In genomic region chr12:98344630-98345029, GRCh38 we compare ENCODE assay signal across 20 cellular contexts.
DNase-seq lines count a peak whose midpoint lies in the region; ATAC-seq, FAIRE-seq and TF ChIP-seq lines count a peak whose summit lies in the region.
"Had no signal": no experiment of that assay in that cellular context is flagged by ENCODE, and none has a peak within 500 bp of the region (broad histone marks: within the 10 kb centered on the region; RNA-seq: fewer than 3 reads in every experiment).

No MANE protein-coding gene starts in this region.

- intact Hi-C loops in esophagus muscularis mucosa (cut with DNase I): no loop called here

- peaks cover 0 to 3% (median 2%) of the 10 kb centered on the region in 3 experiments; a peak in 3 of 7 replicates for H3K36me3 Mint-ChIP-seq in H9 (ENCODE audit: insufficient read depth in 1 of 3, low read depth in 3 of 3)
- H3K36me3 Mint-ChIP-seq: CD4-positive, CD25-positive, alpha-beta regulatory T cell had no signal

- H4K5ac ChIP-seq in H9 (ENCODE audit: insufficient read length, low read depth, low read length): no peak overlapping the region

- H3K18ac ChIP-seq in H9 (ENCODE audit: insufficient read length, low read depth, low read length) (no peak overlapping the region), trophoblast cell (ENCODE audit: low read length) (no peak overlapping the region)

- H3K4me3 ChIP-seq in esophagus muscularis mucosa (no peak overlapping the region), trophoblast cell (ENCODE audit: low read depth, low read length) (no peak overlapping the region)
- H3K4me3 ChIP-seq: BLaER1, GM23248, SK-N-MC had no signal

- H3K14ac ChIP-seq in H9 (ENCODE audit: insufficient read depth, low read length) (no peak overlapping the region), trophoblast cell (ENCODE audit: low read length) (no peak overlapping the region)

- no peaks in the 10 kb centered on the region for H4K20me1 ChIP-seq in H9 (ENCODE audit: control insufficient read depth, insufficient read depth, insufficient read length)
- H4K20me1 ChIP-seq: BLaER1 had no signal

- H3K79me1 ChIP-seq in H9 (ENCODE audit: insufficient read depth, low read depth, low read length, poor library complexity, severe bottlenecking) (no peaks in the 10 kb centered on the region), trophoblast cell (ENCODE audit: low read length) (no peaks in the 10 kb centered on the region)

- no peak overlapping the region for H2BK5ac ChIP-seq in H9 (ENCODE audit: insufficient read length, low read length)
- H2BK5ac ChIP-seq in trophoblast cell (ENCODE audit: low read depth, low read length, poor library complexity): no peak overlapping the region

- H2BK20ac ChIP-seq in H9 (ENCODE audit: low read depth, low read length, poor library complexity, severe bottlenecking): no peak overlapping the region

- no peak overlapping the region for H2BK120ac ChIP-seq in H9 (ENCODE audit: low read depth, low read length, poor library complexity, severe bottlenecking)
- peak overlapping the region; percentile 91 for H2BK120ac ChIP-seq in trophoblast cell (ENCODE audit: insufficient read depth, low read length, poor library complexity)

- no peak for DNase-seq in H9
- DNase-seq in NCI-H146 treated with DMSO at 0.1 percent for 48 hours (lab: John Stamatoyannopoulos, UW; ENCODE audit: unreplicated experiment): peak; percentile 83
- peak; percentile 45 for DNase-seq in esophagus muscularis mucosa (ENCODE audit: extremely low spot score)
- no peak for DNase-seq in trophoblast cell
- no peak for DNase-seq in HTR-8/SVneo (ENCODE audit: insufficient read length, low spot score)
- DNase-seq in LoVo (ENCODE audit: low spot score): no peak
- DNase-seq: CD4-positive, CD25-positive, alpha-beta regulatory T cell; GM23248; HCEC 1CT; Karpas-422; NCI-H1694; NCI-H345; NCI-H510A treated with DMSO at 0.1 percent for 48 hours; NCI-H774; SIG-M5 had no signal

- no peak overlapping the region for H2AK5ac ChIP-seq in H9 (ENCODE audit: insufficient read length, low read length)
- peak overlapping the region; percentile 79 for H2AK5ac ChIP-seq in trophoblast cell (ENCODE audit: low read length)

- no peak for TF ChIP-seq EP300 in esophagus muscularis mucosa (IDR thresholded peaks at IDR 0.05)

- no peaks in the 10 kb centered on the region for H3K23me2 ChIP-seq in H9 (ENCODE audit: insufficient read length, low read depth, low read length, poor library complexity, severe bottlenecking)

- no peak for ATAC-seq in HG03025 (IDR thresholded peaks at IDR 0.05; ENCODE audit: low FRiP score, unreplicated experiment)

- H3K9me3 ChIP-seq in H9 (ENCODE audit: control insufficient read depth, low read depth, low read length): no peaks in the 10 kb centered on the region
- H3K9me3 ChIP-seq in esophagus muscularis mucosa: no peaks in the 10 kb centered on the region
- no peaks in the 10 kb centered on the region for H3K9me3 ChIP-seq in trophoblast cell (ENCODE audit: insufficient read depth, low read depth, low read length)
- H3K9me3 ChIP-seq: BLaER1 had no signal

- H3K79me2 ChIP-seq in H9 (ENCODE audit: insufficient read depth, low read length): no peaks in the 10 kb centered on the region
- H3K79me2 ChIP-seq in trophoblast cell (ENCODE audit: control insufficient read depth, insufficient read depth, low read length, poor library complexity): no peaks in the 10 kb centered on the region

- H3K4me2 ChIP-seq in H9 (ENCODE audit: insufficient read depth, insufficient read length, low read length) (no peak overlapping the region), trophoblast cell (ENCODE audit: low read length) (no peak overlapping the region)
- H3K4me2 ChIP-seq: BLaER1 had no signal

- H3K9ac ChIP-seq in H9 (ENCODE audit: extremely low read depth, insufficient read length, low read length) (no peak overlapping the region), trophoblast cell (ENCODE audit: low read length) (no peak overlapping the region)
- H3K9ac ChIP-seq: BLaER1, GM23248 had no signal

- H3K4me1 Mint-ChIP-seq in H9: peaks cover 22 to 38% of the 10 kb centered on the region in 2 experiments
- H3K4me1 Mint-ChIP-seq: CD4-positive, CD25-positive, alpha-beta regulatory T cell had no signal

- no peak overlapping the region for H2BK15ac ChIP-seq in H9 (ENCODE audit: low read depth, low read length)

- H3K56ac ChIP-seq in H9 (ENCODE audit: insufficient read length, low read depth, low read length): no peak overlapping the region

- H3K23ac ChIP-seq in H9 (ENCODE audit: insufficient read length, low read depth, low read length) (no peak overlapping the region), trophoblast cell (ENCODE audit: low read length) (no peak overlapping the region)

- peaks cover 0 to 3% of the 10 kb centered on the region in 2 experiments; a peak in 1 of 5 replicates for H3K9me3 Mint-ChIP-seq in H9

- H3K4me1 ChIP-seq in H9 (ENCODE audit: insufficient read depth, low read length) (no peaks in the 10 kb centered on the region), esophagus muscularis mucosa (no peaks in the 10 kb centered on the region), trophoblast cell (ENCODE audit: control insufficient read depth in 1 of 2, insufficient read depth in 2 of 2, low read length in 2 of 2) (peaks cover 0 to 3% of the 10 kb centered on the region in 2 experiments)
- H3K4me1 ChIP-seq: BLaER1 had no signal

- no peak overlapping the region for H3K27ac ChIP-seq in H9 (ENCODE audit: insufficient read length, low read depth, low read length)
- no peak overlapping the region for H3K27ac ChIP-seq in esophagus muscularis mucosa (replicated peaks in 1 of 4)
- H3K27ac ChIP-seq in trophoblast cell (ENCODE audit: low read depth, low read length): no peak overlapping the region
- H3K27ac ChIP-seq: BLaER1, GM23248, SK-N-MC had no signal

- H2BK12ac ChIP-seq in H9 (ENCODE audit: insufficient read length, low read depth, low read length): no peak overlapping the region
- H2BK12ac ChIP-seq in trophoblast cell (ENCODE audit: low read length): peak overlapping the region; percentile 40

- H4K8ac ChIP-seq in H9 (replicated peaks; ENCODE audit: insufficient read length, low read depth, low read length) (no peak overlapping the region), trophoblast cell (ENCODE audit: low read depth, low read length) (no peak overlapping the region)

- no peaks in the 10 kb centered on the region for H3K27me3 Mint-ChIP-seq in H9 (ENCODE audit: low read depth)
- H3K27me3 Mint-ChIP-seq: CD4-positive, CD25-positive, alpha-beta regulatory T cell had no signal

- peak overlapping the region in 1 of 2 experiments; percentile 63; a peak in 1 of 5 replicates for H3K4me3 Mint-ChIP-seq in H9
- H3K4me3 Mint-ChIP-seq: CD4-positive, CD25-positive, alpha-beta regulatory T cell had no signal

- H2AFZ ChIP-seq in H9 (ENCODE audit: low read length) (no peak overlapping the region), trophoblast cell (ENCODE audit: insufficient read depth, low read length, poor library complexity) (no peak overlapping the region)
- H2AFZ ChIP-seq: GM23248 had no signal

- TF ChIP-seq POLR2A in esophagus muscularis mucosa (IDR thresholded peaks at IDR 0.05; ENCODE audit: low read depth): no peak

- no peak overlapping the region for H3T11ph ChIP-seq in H9 (ENCODE audit: low read length)

- FAIRE-seq in HTR-8/SVneo (lab: Jason Lieb, UNC): no peak
- FAIRE-seq: A204.1, RCC 7860 had no signal

- H4K91ac ChIP-seq in H9 (ENCODE audit: insufficient read length, low read depth, low read length): no peak overlapping the region
- H4K91ac ChIP-seq in trophoblast cell (ENCODE audit: low read depth, low read length): peak overlapping the region; percentile 80

- no peak for TF ChIP-seq CTCF in H9 (conservative IDR thresholded peaks at IDR 0.05)
- TF ChIP-seq CTCF in esophagus muscularis mucosa (IDR thresholded peaks at IDR 0.05): no peak

- H3K27me3 ChIP-seq in H9 (ENCODE audit: insufficient read depth, low read length): no peaks in the 10 kb centered on the region
- H3K27me3 ChIP-seq in esophagus muscularis mucosa: no peaks in the 10 kb centered on the region
- no peaks in the 10 kb centered on the region for H3K27me3 ChIP-seq in trophoblast cell (ENCODE audit: insufficient read depth, low read length)
- H3K27me3 ChIP-seq: BLaER1 had no signal

- H3K36me3 ChIP-seq in esophagus muscularis mucosa: no peaks in the 10 kb centered on the region
- no peaks in the 10 kb centered on the region for H3K36me3 ChIP-seq in trophoblast cell (ENCODE audit: control insufficient read depth in 1 of 2, insufficient read depth in 2 of 2, low read length in 2 of 2)
- H3K36me3 ChIP-seq: BLaER1 had no signal

- peak overlapping the region; percentile 75 for H4K12ac ChIP-seq in trophoblast cell (ENCODE audit: low read depth, low read length)

- H3K4ac ChIP-seq in H9 (ENCODE audit: low read depth, low read length): no peak overlapping the region
- no peak overlapping the region for H3K4ac ChIP-seq in trophoblast cell (ENCODE audit: low read depth, low read length)

- H3K27ac Mint-ChIP-seq in H9: peak overlapping the region; percentile 12 to 81 (median 76); a peak in 5 of 7 replicates
- H3K27ac Mint-ChIP-seq: CD4-positive, CD25-positive, alpha-beta regulatory T cell had no signal

- no CpG with 5 or more reads among the region's 3 CpGs for WGBS in H9 (ENCODE audit: extremely low coverage, insufficient read length, low lambda C conversion rate)
- 94% methylated on average over 3 of the region's 3 CpGs for whole genome bisulfite sequencing in esophagus muscularis mucosa
- no CpG with 5 or more reads among the region's 3 CpGs for WGBS in trophoblast cell (ENCODE audit: extremely low coverage, insufficient coverage, insufficient read length)

Comparison
In these comparisons a context has a peak if more than half of its experiments do, and no peak if none do; other contexts are left out.
1. DNase-seq: peak in NCI-H146 treated with DMSO at 0.1 percent for 48 hours (single experiment) and esophagus muscularis mucosa (single experiment); none in H9 (single experiment), trophoblast cell (0 of 2), HTR-8/SVneo (single experiment) and LoVo (single experiment).